In genomic region chr4:15395342-15395741, GRCh38 we compare ENCODE assay signal across 1 cellular context.
TF ChIP-seq lines count a peak whose summit lies in the region.

No MANE protein-coding gene starts in this region.

TF ChIP-seq in SK-N-SH treated with all-trans-retinoic acid at 6 μM for 48 hours, 23 proteins besides CTCF, POLR2A, EP300 and RAD21 (continued from another document):
- TF ChIP-seq CREB5 (CRISPR knock-in tag; IDR thresholded peaks at IDR 0.05; ENCODE audit: low read depth) (no peak), ZNF70 (CRISPR knock-in tag; IDR thresholded peaks at IDR 0.05) (no peak), ZC3H10 (CRISPR knock-in tag; IDR thresholded peaks at IDR 0.05) (no peak)
